In the genomic region with DNA sequence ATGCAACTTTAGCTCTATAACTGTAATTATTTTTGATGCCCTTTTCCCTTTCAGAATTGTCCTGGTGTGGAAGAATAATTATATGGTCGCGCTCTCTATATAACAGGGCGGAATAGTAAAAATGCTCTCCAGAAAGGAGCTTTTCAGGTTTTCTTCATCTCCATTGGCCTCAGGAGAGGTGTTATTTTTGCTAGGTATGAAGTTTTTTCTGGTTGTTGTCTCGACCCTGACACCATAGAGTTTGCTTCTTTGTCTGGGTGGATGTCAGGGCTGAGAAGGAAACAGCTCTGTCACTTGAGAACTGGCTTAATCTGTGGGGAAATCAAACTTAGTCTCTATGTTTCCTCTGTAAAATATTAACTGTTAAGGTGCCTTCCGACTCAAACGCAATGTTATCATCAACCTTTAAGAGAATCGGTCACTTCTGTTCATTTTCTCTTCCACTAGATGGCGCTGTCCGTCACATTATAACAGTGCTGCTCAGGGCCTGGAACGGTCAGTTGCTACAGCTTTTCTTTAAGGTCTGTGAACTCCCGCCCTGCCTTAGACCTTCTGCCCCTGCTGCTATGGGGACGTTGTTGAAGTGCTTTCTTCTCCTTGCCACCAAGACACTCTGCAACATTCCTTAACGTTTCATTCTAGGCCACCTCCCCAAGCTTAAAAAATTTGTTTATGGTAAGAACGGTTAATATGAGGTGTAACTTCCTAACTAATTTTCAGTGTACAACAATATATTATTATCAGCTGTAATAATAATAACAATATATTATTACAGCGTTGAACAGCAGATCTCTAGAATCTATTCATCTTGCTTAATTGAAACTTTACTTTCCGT, we compare ENCODE assay signal across 8 cellular contexts. TPM values are rescaled to one million over a fixed set of nuclear protein-coding genes. Genes with fewer than 3 reads are reported as not detected.
DNase-seq lines count a peak whose midpoint lies in the region; ATAC-seq, FAIRE-seq and TF ChIP-seq lines count a peak whose summit lies in the region.

No MANE protein-coding gene starts in this region.

- ATAC-seq in HG03575 (IDR thresholded peaks at IDR 0.05; ENCODE audit: extremely low read depth, insufficient number of reproducible peaks, low FRiP score, unreplicated experiment): peak; percentile 85
- peak; percentile 66 for ATAC-seq in effector memory CD8-positive, alpha-beta T cell (replicated peaks)
- ATAC-seq in mucosa of descending colon: peak; percentile 87

- intact Hi-C loops in activated CD4-positive, alpha-beta T cell treated with anti-CD3 and anti-CD28 coated beads, Interleukin-2, amount 10 ng/mL, durations not matched to agents 24 days and 14 days (cut with micrococcal nuclease): loop anchor here (1.0 to 5.0 kb wide), 5 partner anchors 60 to 474 kb away; no protein-coding TSS in a partner anchor
- intact Hi-C loops in mucosa of descending colon (cut with DNase I, micrococcal nuclease) (loop anchor here (2.0 to 5.0 kb wide), 2 partner anchors 60 to 324 kb away; no protein-coding TSS in a partner anchor), stomach (cut with DNase I; ENCODE audit: low total_unique reads) (no loop called here)

- TF ChIP-seq EP300 in stomach (IDR thresholded peaks at IDR 0.05): no peak

- no peaks in the 10 kb centered on the region for H3K36me3 Mint-ChIP-seq in activated CD4-positive, alpha-beta T cell treated with anti-CD3 and anti-CD28 coated beads, Interleukin-2, amount 10 ng/mL, durations not matched to agents 24 days and 14 days (ENCODE audit: low read depth)
- no peaks in the 10 kb centered on the region for H3K36me3 Mint-ChIP-seq in effector memory CD8-positive, alpha-beta T cell (ENCODE audit: insufficient read depth)

- H3K36me3 ChIP-seq in mucosa of descending colon (ENCODE audit: low read depth) (no peaks in the 10 kb centered on the region), stomach (no peaks in the 10 kb centered on the region)

- 26 to 31% (median 30%) methylated on average over 16 of the region's 16 CpGs for WGBS in stomach, 5 donors

- H3K9me3 ChIP-seq in mucosa of descending colon (no peaks in the 10 kb centered on the region), stomach (no peaks in the 10 kb centered on the region)

- H3K4me3 Mint-ChIP-seq in activated CD4-positive, alpha-beta T cell treated with anti-CD3 and anti-CD28 coated beads, Interleukin-2, amount 10 ng/mL, durations not matched to agents 24 days and 14 days: no peak overlapping the region
- no peak overlapping the region for H3K4me3 Mint-ChIP-seq in effector memory CD8-positive, alpha-beta T cell

- TF ChIP-seq CTCF in D721Med (IDR thresholded peaks at IDR 0.05; ENCODE audit: insufficient read depth, missing control alignments) (peak; percentile 79), GM20000 (IDR thresholded peaks at IDR 0.05; ENCODE audit: extremely low read depth, missing control alignments) (peak; percentile 66), mucosa of descending colon (IDR thresholded peaks at IDR 0.05) (peak; percentile 32), stomach (IDR thresholded peaks at IDR 0.05) (peak in 5 of 7 experiments; percentile 50 to 78 (median 68))

- H3K27me3 ChIP-seq in stomach: peaks cover 0 to 6% (median 0%) of the 10 kb centered on the region in 3 donors

- TF ChIP-seq POLR2A in stomach (IDR thresholded peaks at IDR 0.05): no peak

- FAIRE-seq in D721Med (lab: Jason Lieb, UNC): peak; percentile 100

- H3K9me3 Mint-ChIP-seq in activated CD4-positive, alpha-beta T cell treated with anti-CD3 and anti-CD28 coated beads, Interleukin-2, amount 10 ng/mL, durations not matched to agents 24 days and 14 days: no peaks in the 10 kb centered on the region
- H3K9me3 Mint-ChIP-seq in effector memory CD8-positive, alpha-beta T cell: no peaks in the 10 kb centered on the region

- H3K27ac Mint-ChIP-seq in activated CD4-positive, alpha-beta T cell treated with anti-CD3 and anti-CD28 coated beads, Interleukin-2, amount 10 ng/mL, durations not matched to agents 24 days and 14 days: no peak overlapping the region
- no peak overlapping the region for H3K27ac Mint-ChIP-seq in effector memory CD8-positive, alpha-beta T cell

- H3K4me3 ChIP-seq in mucosa of descending colon (no peak overlapping the region), stomach (no peak overlapping the region)

- DNase-seq in D721Med (ENCODE audit: insufficient read length, low spot score): peak; percentile 40
- DNase-seq in GM20000 (ENCODE audit: low spot score): peak; percentile 55
- DNase-seq in NCI-H748 treated with DMSO at 0.1 percent for 48 hours (lab: John Stamatoyannopoulos, UW): peak; percentile 81
- DNase-seq in activated CD4-positive, alpha-beta T cell treated with anti-CD3 and anti-CD28 coated beads, Interleukin-2, amount 10 ng/mL, durations not matched to agents 24 days and 14 days: peak; percentile 88
- peak; percentile 43 to 53 (median 45) for DNase-seq in effector memory CD8-positive, alpha-beta T cell
- peak in 1 of 3 donors; percentile 77 for DNase-seq in mucosa of descending colon
- peak; percentile 52 for DNase-seq in stomach

- H3K4me1 Mint-ChIP-seq in activated CD4-positive, alpha-beta T cell treated with anti-CD3 and anti-CD28 coated beads, Interleukin-2, amount 10 ng/mL, durations not matched to agents 24 days and 14 days: no peaks in the 10 kb centered on the region
- peaks cover 0 to 6% of the 10 kb centered on the region in 2 donors for H3K4me1 Mint-ChIP-seq in effector memory CD8-positive, alpha-beta T cell (ENCODE audit: low read depth in 2 of 2)

- peaks cover 34% of the 10 kb centered on the region for H3K27me3 Mint-ChIP-seq in activated CD4-positive, alpha-beta T cell treated with anti-CD3 and anti-CD28 coated beads, Interleukin-2, amount 10 ng/mL, durations not matched to agents 24 days and 14 days
- H3K27me3 Mint-ChIP-seq in effector memory CD8-positive, alpha-beta T cell: peaks cover 31 to 50% of the 10 kb centered on the region in 2 donors

- H3K27ac ChIP-seq in stomach: no peak overlapping the region

- H3K4me1 ChIP-seq in mucosa of descending colon (ENCODE audit: low read depth) (no peaks in the 10 kb centered on the region), stomach (peaks cover 0 to 7% (median 2%) of the 10 kb centered on the region in 4 donors)

RNA-seq across cellular contexts. Expression of gene SERPINB12, which starts 23.8 kb away (rescaled TPM):
- total RNA-seq in activated CD4-positive, alpha-beta T cell treated with anti-CD3 and anti-CD28 coated beads, Interleukin-2, amount 10 ng/mL, durations not matched to agents 24 days and 14 days: not detected in 2 replicates
- total RNA-seq in mucosa of descending colon (not detected), stomach (not detected)
- polyA plus RNA-seq in stomach: not detected

RNA-seq across cellular contexts. Expression of gene SERPINB5, which starts 41.6 kb away (rescaled TPM):
- not detected in 2 replicates for total RNA-seq in activated CD4-positive, alpha-beta T cell treated with anti-CD3 and anti-CD28 coated beads, Interleukin-2, amount 10 ng/mL, durations not matched to agents 24 days and 14 days
- total RNA-seq in mucosa of descending colon (1 to 10 TPM in 2 of 3 donors, under 1 TPM in 1; 0.63 to 2.6 (median 2.3) TPM), stomach (1 to 10 TPM in 1 of 5 donors, under 1 TPM in 1, not detected in 3; 0.72 to 3.9 TPM)
- 10 to 100 TPM in 1 of 3 donors, not detected in 2; 27.1 TPM for polyA plus RNA-seq in stomach
